ENCODE assay signal across 1 cellular context in genomic region chr10:307659-308058, GRCh38.
TF ChIP-seq lines count a peak whose summit lies in the region.

No MANE protein-coding gene starts in this region.

TF ChIP-seq in WTC11, 78 proteins besides CTCF, POLR2A, EP300 and RAD21 (continued from another document):
- TF ChIP-seq NR1H2 (CRISPR knock-in tag; IDR thresholded peaks at IDR 0.05) (no peak), ZNF396 (CRISPR knock-in tag; IDR thresholded peaks at IDR 0.05; ENCODE audit: borderline replicate concordance) (no peak), MAX (CRISPR knock-in tag; IDR thresholded peaks at IDR 0.05) (no peak), TCF7 (CRISPR knock-in tag; IDR thresholded peaks at IDR 0.05; ENCODE audit: low read depth) (no peak), FOXJ3 (CRISPR knock-in tag; IDR thresholded peaks at IDR 0.05; ENCODE audit: borderline replicate concordance) (no peak), E2F5 (CRISPR knock-in tag; IDR thresholded peaks at IDR 0.05) (no peak), ATF3 (CRISPR knock-in tag; conservative IDR thresholded peaks at IDR 0.05) (no peak), TP53 (CRISPR knock-in tag; IDR thresholded peaks at IDR 0.05) (no peak), CREB1 (CRISPR knock-in tag; IDR thresholded peaks at IDR 0.05) (no peak), NR2C2 (CRISPR knock-in tag; IDR thresholded peaks at IDR 0.05) (no peak)
